In the genomic region with DNA sequence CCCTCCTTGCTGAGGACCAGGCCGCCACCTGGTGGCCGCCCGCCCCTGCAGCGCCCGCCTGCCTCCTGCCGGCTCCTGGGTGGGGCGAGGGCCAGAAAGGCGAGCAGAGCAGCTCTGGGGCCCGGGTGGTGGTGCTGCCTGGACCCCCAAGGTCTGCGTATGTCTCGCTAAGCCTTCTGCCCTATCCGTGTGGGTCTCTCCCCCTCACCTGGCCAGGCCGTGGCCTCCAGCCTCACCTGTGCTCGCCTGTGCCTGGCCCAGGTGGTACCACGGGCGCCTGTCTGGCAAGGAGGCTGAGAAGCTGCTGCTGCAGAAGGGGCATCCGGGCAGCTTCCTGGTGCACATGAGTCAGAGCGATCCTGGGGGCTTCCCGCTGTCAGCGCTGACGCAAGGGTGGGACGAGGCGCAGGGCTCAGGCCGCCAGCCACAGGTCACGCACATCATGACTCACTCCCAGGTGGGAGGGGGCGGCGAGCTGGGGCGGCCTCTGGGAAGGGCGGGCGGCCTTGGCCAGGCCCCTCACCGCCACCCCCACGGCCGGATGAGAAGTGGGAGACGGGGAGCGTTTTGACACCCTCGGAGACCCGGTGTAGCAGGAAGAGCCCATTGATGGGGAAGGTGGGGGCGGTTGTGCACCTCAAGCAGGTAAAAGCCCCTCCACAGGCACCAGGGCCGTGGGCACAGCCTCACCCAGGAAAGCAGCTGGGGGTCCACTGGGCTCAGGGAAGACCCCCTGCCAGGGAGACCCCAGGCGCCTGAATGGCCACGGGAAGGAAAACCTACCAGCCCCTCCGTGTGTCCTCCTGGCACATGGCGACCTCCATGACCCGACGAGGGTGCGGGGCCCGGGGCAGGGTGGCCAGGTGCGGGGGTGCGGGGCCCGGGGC, we compare ENCODE assay signal across 1 cellular context.
A peak's percentile ranks its signal among the peaks of the same experiment; 100 is the strongest.
TF ChIP-seq lines count a peak whose summit lies in the region.

No MANE protein-coding gene starts in this region.

TF ChIP-seq in SK-N-SH, 30 proteins besides CTCF, POLR2A, EP300 and RAD21 (continued from another document):
- TF ChIP-seq FOSL2 (IDR thresholded peaks at IDR 0.05; ENCODE audit: borderline replicate concordance, low read depth): peak; percentile 42; the same call in 1 of the 2 replicates
- TF ChIP-seq, protein P1, sequence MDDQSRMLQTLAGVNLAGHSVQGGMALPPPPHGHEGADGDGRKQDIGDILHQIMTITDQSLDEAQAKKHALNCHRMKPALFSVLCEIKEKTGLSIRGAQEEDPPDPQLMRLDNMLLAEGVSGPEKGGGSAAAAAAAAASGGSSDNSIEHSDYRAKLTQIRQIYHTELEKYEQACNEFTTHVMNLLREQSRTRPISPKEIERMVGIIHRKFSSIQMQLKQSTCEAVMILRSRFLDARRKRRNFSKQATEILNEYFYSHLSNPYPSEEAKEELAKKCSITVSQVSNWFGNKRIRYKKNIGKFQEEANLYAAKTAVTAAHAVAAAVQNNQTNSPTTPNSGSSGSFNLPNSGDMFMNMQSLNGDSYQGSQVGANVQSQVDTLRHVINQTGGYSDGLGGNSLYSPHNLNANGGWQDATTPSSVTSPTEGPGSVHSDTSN (IDR thresholded peaks at IDR 0.05): 0 out of 2 replicates have a peak, but pooled peaks have one; percentile 15
